8 cellular contexts compared by ENCODE assay signal in genomic region chr7:158829021-158829341, GRCh38. TPM values are rescaled to one million over a fixed set of nuclear protein-coding genes. Genes with fewer than 3 reads are reported as not detected.
DNase-seq lines count a peak whose midpoint lies in the region; ATAC-seq and TF ChIP-seq lines count a peak whose summit lies in the region.

No MANE protein-coding gene starts in this region.

- H3K9me3 ChIP-seq in neuron (ENCODE audit: low read length), result no peaks in the 10 kb centered on the region

- DNase-seq in NCI-H226, result peak; percentile 71
- no peak for DNase-seq in activated T-helper 2 cell treated with anti-CD3 and anti-CD28 coated beads, Interferon-gamma antibody, Interleukin-2, Interleukin-4, amounts not matched to agents 10 μg/mL and 5 μg/mL and 100 μg/mL, durations not matched to agents 14 hours and 24 hours and 36 hours (ENCODE audit: low spot score)
- DNase-seq in foreskin fibroblast, result peak; percentile 79 to 89

- peak overlapping the region; percentile 99 for H3K4me3 Mint-ChIP-seq in activated T-helper 2 cell treated with anti-CD3 and anti-CD28 coated beads, Interferon-gamma antibody, Interleukin-2, Interleukin-4, amounts not matched to agents 10 μg/mL and 5 μg/mL and 100 μg/mL, durations not matched to agents 14 hours and 24 hours and 36 hours (ENCODE audit: low read depth)

- peak; percentile 37 for ATAC-seq in GM18858 (IDR thresholded peaks at IDR 0.05; ENCODE audit: unreplicated experiment)
- peak; percentile 45 for ATAC-seq in HG03039 (IDR thresholded peaks at IDR 0.05; ENCODE audit: unreplicated experiment)

- H3K36me3 ChIP-seq in neuron (ENCODE audit: insufficient read depth, low read length) (no peaks in the 10 kb centered on the region), urinary bladder (ENCODE audit: insufficient read depth) (no peaks in the 10 kb centered on the region)

- peaks cover 19% of the 10 kb centered on the region for H3K36me3 Mint-ChIP-seq in activated T-helper 2 cell treated with anti-CD3 and anti-CD28 coated beads, Interferon-gamma antibody, Interleukin-2, Interleukin-4, amounts not matched to agents 10 μg/mL and 5 μg/mL and 100 μg/mL, durations not matched to agents 14 hours and 24 hours and 36 hours (ENCODE audit: low read depth)

- H3K4me1 ChIP-seq in neuron (ENCODE audit: insufficient read depth, low read length), result peaks cover 17% of the 10 kb centered on the region
- H3K4me1 ChIP-seq in urinary bladder (ENCODE audit: insufficient read depth), result no peaks in the 10 kb centered on the region

- H3K27ac Mint-ChIP-seq in activated T-helper 2 cell treated with anti-CD3 and anti-CD28 coated beads, Interferon-gamma antibody, Interleukin-2, Interleukin-4, amounts not matched to agents 10 μg/mL and 5 μg/mL and 100 μg/mL, durations not matched to agents 14 hours and 24 hours and 36 hours, result peak overlapping the region; percentile 66

- no peaks in the 10 kb centered on the region for H3K9me3 Mint-ChIP-seq in activated T-helper 2 cell treated with anti-CD3 and anti-CD28 coated beads, Interferon-gamma antibody, Interleukin-2, Interleukin-4, amounts not matched to agents 10 μg/mL and 5 μg/mL and 100 μg/mL, durations not matched to agents 14 hours and 24 hours and 36 hours

- peak overlapping the region; percentile 92 for H2AFZ ChIP-seq in neuron (ENCODE audit: low read depth, low read length)

- under 1% methylated on average over 38 of the region's 38 CpGs for WGBS in urinary bladder

- intact Hi-C loops in activated T-helper 2 cell treated with anti-CD3 and anti-CD28 coated beads, Interferon-gamma antibody, Interleukin-2, Interleukin-4, amounts not matched to agents 10 μg/mL and 5 μg/mL and 100 μg/mL, durations not matched to agents 14 hours and 24 hours and 36 hours (cut with micrococcal nuclease), result loop anchor here (1.0 to 2.0 kb wide), 2 partner anchors 27 to 124 kb away; partner anchors contain the start of genes DYNC2I1 and NCAPG2

- H3K27me3 ChIP-seq in neuron (ENCODE audit: insufficient read depth, low read length), result no peaks in the 10 kb centered on the region

- H3K27ac ChIP-seq in C4-2B (peak overlapping the region; percentile 92), urinary bladder (ENCODE audit: low read depth) (peak overlapping the region; percentile 100)

- peaks cover 35% of the 10 kb centered on the region for H3K4me1 Mint-ChIP-seq in activated T-helper 2 cell treated with anti-CD3 and anti-CD28 coated beads, Interferon-gamma antibody, Interleukin-2, Interleukin-4, amounts not matched to agents 10 μg/mL and 5 μg/mL and 100 μg/mL, durations not matched to agents 14 hours and 24 hours and 36 hours (ENCODE audit: low read depth)

- TF ChIP-seq CTCF in C4-2B (conservative IDR thresholded peaks at IDR 0.05) (no peak), foreskin fibroblast (IDR thresholded peaks at IDR 0.05; ENCODE audit: low read depth, low read length) (no peak)

- H3K4me3 ChIP-seq in foreskin fibroblast (ENCODE audit: low read depth in 1 of 2, low read length in 2 of 2) (peak overlapping the region; percentile 59 to 60), neuron (ENCODE audit: low read length) (peak overlapping the region; percentile 86), urinary bladder (ENCODE audit: low read depth, low read length) (peak overlapping the region; percentile 97)

- H3K27me3 Mint-ChIP-seq in activated T-helper 2 cell treated with anti-CD3 and anti-CD28 coated beads, Interferon-gamma antibody, Interleukin-2, Interleukin-4, amounts not matched to agents 10 μg/mL and 5 μg/mL and 100 μg/mL, durations not matched to agents 14 hours and 24 hours and 36 hours (ENCODE audit: low read depth), result peaks cover 6% of the 10 kb centered on the region

RNA-seq across cellular contexts. Expression of gene ESYT2, which starts 0.3 kb away (rescaled TPM):
- 62.4 and 64.2 TPM in 2 replicates for total RNA-seq in activated T-helper 2 cell treated with anti-CD3 and anti-CD28 coated beads, Interferon-gamma antibody, Interleukin-2, Interleukin-4, amounts not matched to agents 10 μg/mL and 5 μg/mL and 100 μg/mL, durations not matched to agents 14 hours and 24 hours and 36 hours
- total RNA-seq in urinary bladder, result 106 TPM
- polyA plus RNA-seq in urinary bladder, result 61.5 TPM

RNA-seq across cellular contexts. Expression of gene DYNC2I1, which starts 27.4 kb away (rescaled TPM):
- total RNA-seq in activated T-helper 2 cell treated with anti-CD3 and anti-CD28 coated beads, Interferon-gamma antibody, Interleukin-2, Interleukin-4, amounts not matched to agents 10 μg/mL and 5 μg/mL and 100 μg/mL, durations not matched to agents 14 hours and 24 hours and 36 hours, result 13.6 and 14.9 TPM in 2 replicates
- total RNA-seq in urinary bladder, result 17.3 TPM
- 13.4 TPM for polyA plus RNA-seq in urinary bladder
